In genomic region chr18:24128700-24129099, GRCh38 we compare ENCODE assay signal across 1 cellular context.
TF ChIP-seq lines count a peak whose summit lies in the region.

No MANE protein-coding gene starts in this region.

TF ChIP-seq in SK-N-SH treated with all-trans-retinoic acid at 6 μM for 48 hours, 23 proteins besides CTCF, POLR2A, EP300 and RAD21 (continued from another document):
- TF ChIP-seq CREB5 (CRISPR knock-in tag; IDR thresholded peaks at IDR 0.05; ENCODE audit: low read depth), result no peak
- TF ChIP-seq ZC3H10 (CRISPR knock-in tag; IDR thresholded peaks at IDR 0.05), result no peak
